ENCODE assay signal across 14 cellular contexts in the genomic region with DNA sequence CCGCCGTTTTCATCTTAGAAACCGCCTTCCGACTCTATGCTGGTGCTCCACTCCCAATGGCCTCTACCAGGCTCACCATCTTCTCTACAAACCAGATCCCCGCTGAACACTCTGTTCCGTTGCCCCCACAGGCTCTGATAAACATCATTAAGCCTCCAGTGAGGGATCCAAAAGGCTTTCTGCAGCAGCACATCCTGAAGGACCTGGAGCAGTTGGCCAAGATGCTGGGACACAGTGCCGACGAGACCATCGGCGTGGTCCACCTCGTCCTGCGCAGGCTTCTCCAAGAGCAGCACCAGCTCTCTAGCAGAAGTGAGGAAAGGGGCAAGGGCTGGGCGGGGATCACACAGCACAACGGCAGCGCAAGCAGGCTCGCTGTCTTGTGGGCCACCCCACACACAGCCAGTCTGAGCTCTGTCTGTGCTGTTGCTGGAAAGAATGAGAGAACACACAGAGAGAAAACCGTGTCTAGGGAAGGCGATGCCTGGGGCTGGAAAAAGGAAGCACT.
"Had no signal": no experiment of that assay in that cellular context is flagged by ENCODE, and none has a peak within 500 bp of the region (broad histone marks: within the 10 kb centered on the region; RNA-seq: fewer than 3 reads in every experiment).

No MANE protein-coding gene starts in this region.

- DNase-seq: activated CD4-positive, alpha-beta T cell treated with anti-CD3 and anti-CD28 coated beads, Interleukin-2, amount 50 U/mL, for 48 hours; activated CD8-positive, alpha-beta memory T cell treated with anti-CD3 and anti-CD28 coated beads, Interleukin-2, amount 50 U/mL, for 48 hours; activated gamma-delta T cell; cerebellar nuclear complex; effector memory CD8-positive, alpha-beta T cell; mucosa of descending colon; natural killer cell; occipital lobe; SIG-M5; stimulated activated CD4-positive, alpha-beta T cell treated with anti-CD3 and anti-CD28 coated beads, Interleukin-2, amount 100 ng/mL, for 48 hours; stomach had no signal

- H3K27ac Mint-ChIP-seq: dendritic cell treated with granulocyte-macrophage colony-stimulating factor and Interleukin-4, amounts not matched to agents 40 ng/mL and 50 ng/mL, for 4 days; T-helper 2 cell treated with Interferon-gamma antibody and Interleukin-4, amounts not matched to agents 5 μg/mL and 100 μg/mL, for 36 hours had no signal

- H3K4me3 Mint-ChIP-seq: brain; dendritic cell treated with granulocyte-macrophage colony-stimulating factor and Interleukin-4, amounts not matched to agents 40 ng/mL and 50 ng/mL, for 4 days; effector memory CD8-positive, alpha-beta T cell; natural killer cell; T-helper 2 cell treated with Interferon-gamma antibody and Interleukin-4, amounts not matched to agents 5 μg/mL and 100 μg/mL, for 36 hours had no signal

- ATAC-seq: effector memory CD8-positive, alpha-beta T cell; mucosa of descending colon; natural killer cell had no signal

- H3K27me3 Mint-ChIP-seq: brain; dendritic cell treated with granulocyte-macrophage colony-stimulating factor and Interleukin-4, amounts not matched to agents 40 ng/mL and 50 ng/mL, for 4 days; effector memory CD8-positive, alpha-beta T cell had no signal

- H3K9me3 Mint-ChIP-seq: brain; dendritic cell treated with granulocyte-macrophage colony-stimulating factor and Interleukin-4, amounts not matched to agents 40 ng/mL and 50 ng/mL, for 4 days; effector memory CD8-positive, alpha-beta T cell; natural killer cell; T-helper 2 cell treated with Interferon-gamma antibody and Interleukin-4, amounts not matched to agents 5 μg/mL and 100 μg/mL, for 36 hours had no signal
